In genomic region chr9:12956261-12956660, GRCh38 we compare ENCODE assay signal across 1 cellular context.
TF ChIP-seq lines count a peak whose summit lies in the region.

No MANE protein-coding gene starts in this region.

TF ChIP-seq in IMR-90, 13 proteins besides CTCF, POLR2A, EP300 and RAD21 (continued from another document):
- TF ChIP-seq ELK1 (IDR thresholded peaks at IDR 0.05; ENCODE audit: borderline replicate concordance, low read depth, low read length) (no peak), MAZ (IDR thresholded peaks at IDR 0.05; ENCODE audit: borderline replicate concordance, low read depth, low read length) (no peak), BHLHE40 (IDR thresholded peaks at IDR 0.05; ENCODE audit: low read depth, low read length) (no peak)
